In genomic region chr3:40680685-40681657, GRCh38 we compare ENCODE assay signal across 19 cellular contexts.
DNase-seq lines count a peak whose midpoint lies in the region; ATAC-seq, FAIRE-seq and TF ChIP-seq lines count a peak whose summit lies in the region.
"Had no signal": no experiment of that assay in that cellular context is flagged by ENCODE, and none has a peak within 500 bp of the region (broad histone marks: within the 10 kb centered on the region; RNA-seq: fewer than 3 reads in every experiment).

No MANE protein-coding gene starts in this region.

- 0% methylated on average over 3 of the region's 3 CpGs for WGBS in K562 (ENCODE audit: insufficient coverage, low coverage, missing lambda C conversion rate)

- H3K4me1 ChIP-seq in K562 (replicated peaks in 1 of 2; ENCODE audit: control insufficient read depth in 2 of 2, insufficient read depth in 2 of 2, low read length in 2 of 2) = no peaks in the 10 kb centered on the region
- H3K4me1 ChIP-seq in neuron (ENCODE audit: insufficient read depth, low read length) = peaks cover 7% of the 10 kb centered on the region
- no peaks in the 10 kb centered on the region for H3K4me1 ChIP-seq in lower lobe of right lung
- H3K4me1 ChIP-seq: parathyroid adenoma had no signal

- no peak overlapping the region for H3K9ac ChIP-seq in K562 (ENCODE audit: insufficient read depth in 1 of 2, low read depth in 2 of 2, low read length in 2 of 2)
- H3K9ac ChIP-seq: parathyroid adenoma had no signal

- no TSS peak for BruUV-seq in K562 (replicated peaks; lab: Mats Ljungman, UMichigan)

- no peak for TF ChIP-seq CTCF in K562 (IDR thresholded peaks at IDR 0.05 in 2 of 3, conservative IDR thresholded peaks at IDR 0.05 in 1 of 3; ENCODE audit: insufficient read depth in 2 of 3, low read depth in 1 of 3, low read length in 3 of 3)
- no peak for TF ChIP-seq CTCF in lower lobe of right lung (IDR thresholded peaks at IDR 0.05)

- in situ Hi-C loops in K562 (cut with MboI) = no loop called here

- H2AFZ ChIP-seq in K562 (ENCODE audit: low read depth, low read length) (no peak overlapping the region), neuron (ENCODE audit: low read depth, low read length) (peak overlapping the region; percentile 22)
- H2AFZ ChIP-seq: parathyroid adenoma had no signal

- H3K36me3 Mint-ChIP-seq in activated T-helper 2 cell treated with anti-CD3 and anti-CD28 coated beads, Interferon-gamma antibody, Interleukin-2, Interleukin-4, amounts not matched to agents 10 μg/mL and 5 μg/mL and 100 μg/mL, durations not matched to agents 14 hours and 24 hours and 36 hours (ENCODE audit: low read depth) = no peaks in the 10 kb centered on the region
- H3K36me3 Mint-ChIP-seq: stimulated activated effector memory CD8-positive, alpha-beta T cell treated with anti-CD3 and anti-CD28 coated beads, Interleukin-12 subunit alpha, Interleukin-12 subunit beta, amount 100 ng/mL, for 72 hours; type B pancreatic cell had no signal

- peaks cover 6% of the 10 kb centered on the region for H3K27me3 Mint-ChIP-seq in activated T-helper 2 cell treated with anti-CD3 and anti-CD28 coated beads, Interferon-gamma antibody, Interleukin-2, Interleukin-4, amounts not matched to agents 10 μg/mL and 5 μg/mL and 100 μg/mL, durations not matched to agents 14 hours and 24 hours and 36 hours (ENCODE audit: low read depth)
- H3K27me3 Mint-ChIP-seq: type B pancreatic cell had no signal

- no peaks in the 10 kb centered on the region for H3K9me3 Mint-ChIP-seq in activated T-helper 2 cell treated with anti-CD3 and anti-CD28 coated beads, Interferon-gamma antibody, Interleukin-2, Interleukin-4, amounts not matched to agents 10 μg/mL and 5 μg/mL and 100 μg/mL, durations not matched to agents 14 hours and 24 hours and 36 hours
- H3K9me3 Mint-ChIP-seq: stimulated activated effector memory CD8-positive, alpha-beta T cell treated with anti-CD3 and anti-CD28 coated beads, Interleukin-12 subunit alpha, Interleukin-12 subunit beta, amount 100 ng/mL, for 72 hours; type B pancreatic cell had no signal

- H3K27me3 ChIP-seq in K562 (ENCODE audit: control insufficient read depth in 2 of 2, insufficient read depth in 2 of 2, low read length in 2 of 2) (no peaks in the 10 kb centered on the region; a peak in 1 of 5 replicates), neuron (ENCODE audit: insufficient read depth, low read length) (no peaks in the 10 kb centered on the region), lower lobe of right lung (ENCODE audit: low read depth) (no peaks in the 10 kb centered on the region)

- ATAC-seq in GM19351 (IDR thresholded peaks at IDR 0.05; ENCODE audit: unreplicated experiment) = peak; percentile 75
- ATAC-seq in HG02884 (IDR thresholded peaks at IDR 0.05; ENCODE audit: unreplicated experiment) = peak; percentile 52
- no peak for ATAC-seq in K562
- no peak for ATAC-seq in lower lobe of right lung
- no peak for ATAC-seq in GM21619 (IDR thresholded peaks at IDR 0.05; ENCODE audit: unreplicated experiment)
- ATAC-seq: PC-3 had no signal

- CTCF ChIA-PET in K562 (lab: Yijun Ruan, JAX; ENCODE audit: low intra/inter-chr PET ratio) = no interaction called here

- no peaks in the 10 kb centered on the region for H3K4me1 Mint-ChIP-seq in activated T-helper 2 cell treated with anti-CD3 and anti-CD28 coated beads, Interferon-gamma antibody, Interleukin-2, Interleukin-4, amounts not matched to agents 10 μg/mL and 5 μg/mL and 100 μg/mL, durations not matched to agents 14 hours and 24 hours and 36 hours (ENCODE audit: low read depth)
- H3K4me1 Mint-ChIP-seq: stimulated activated effector memory CD8-positive, alpha-beta T cell treated with anti-CD3 and anti-CD28 coated beads, Interleukin-12 subunit alpha, Interleukin-12 subunit beta, amount 100 ng/mL, for 72 hours had no signal

- no peak overlapping the region for H3K4me2 ChIP-seq in K562 (ENCODE audit: insufficient read depth, low read length)
- H3K4me2 ChIP-seq: smooth muscle cell had no signal

- no peaks in the 10 kb centered on the region for H3K9me3 ChIP-seq in K562 (replicated peaks; ENCODE audit: control insufficient read depth, insufficient read depth, low read depth, low read length)
- H3K9me3 ChIP-seq in neuron (ENCODE audit: low read length) = no peaks in the 10 kb centered on the region
- no peaks in the 10 kb centered on the region for H3K9me3 ChIP-seq in lower lobe of right lung

- intact Hi-C loops in K562 (cut with micrococcal nuclease) (no loop called here), lower lobe of right lung (cut with DNase I) (no loop called here)
- intact Hi-C loops in activated T-helper 2 cell treated with anti-CD3 and anti-CD28 coated beads, Interferon-gamma antibody, Interleukin-2, Interleukin-4, amounts not matched to agents 10 μg/mL and 5 μg/mL and 100 μg/mL, durations not matched to agents 14 hours and 24 hours and 36 hours (cut with micrococcal nuclease) = no loop called here

- H3K36me3 ChIP-seq in K562 (ENCODE audit: control insufficient read depth, insufficient read depth, low read length) = no peaks in the 10 kb centered on the region
- no peaks in the 10 kb centered on the region for H3K36me3 ChIP-seq in neuron (ENCODE audit: insufficient read depth, low read length)
- no peaks in the 10 kb centered on the region for H3K36me3 ChIP-seq in lower lobe of right lung

- H3K27ac ChIP-seq in K562 (ENCODE audit: extremely low read depth, low read depth, low read length) (no peak overlapping the region), lower lobe of right lung (no peak overlapping the region)
- H3K27ac ChIP-seq: C4-2B, HL-60, parathyroid adenoma had no signal

- H3K4me3 Mint-ChIP-seq in activated T-helper 2 cell treated with anti-CD3 and anti-CD28 coated beads, Interferon-gamma antibody, Interleukin-2, Interleukin-4, amounts not matched to agents 10 μg/mL and 5 μg/mL and 100 μg/mL, durations not matched to agents 14 hours and 24 hours and 36 hours (ENCODE audit: low read depth) = no peak overlapping the region
- H3K4me3 Mint-ChIP-seq: stimulated activated effector memory CD8-positive, alpha-beta T cell treated with anti-CD3 and anti-CD28 coated beads, Interleukin-12 subunit alpha, Interleukin-12 subunit beta, amount 100 ng/mL, for 72 hours; type B pancreatic cell had no signal

- no peak overlapping the region for H3K4me3 ChIP-seq in K562
- no peak overlapping the region for H3K4me3 ChIP-seq in neuron (ENCODE audit: low read length)
- no peak overlapping the region for H3K4me3 ChIP-seq in lower lobe of right lung
- H3K4me3 ChIP-seq: smooth muscle cell had no signal

- H3K9me1 ChIP-seq in K562 (ENCODE audit: control insufficient read depth, insufficient read depth, low read length) = no peaks in the 10 kb centered on the region

- POLR2A ChIA-PET in K562 (lab: Yijun Ruan, JAX) = interaction anchor here (0.7 kb wide), 1 partner anchor 50 kb away, joined by 3 read pairs; no protein-coding TSS in a partner anchor

- no peak overlapping the region for H3K27ac Mint-ChIP-seq in activated T-helper 2 cell treated with anti-CD3 and anti-CD28 coated beads, Interferon-gamma antibody, Interleukin-2, Interleukin-4, amounts not matched to agents 10 μg/mL and 5 μg/mL and 100 μg/mL, durations not matched to agents 14 hours and 24 hours and 36 hours
- H3K27ac Mint-ChIP-seq: stimulated activated effector memory CD8-positive, alpha-beta T cell treated with anti-CD3 and anti-CD28 coated beads, Interleukin-12 subunit alpha, Interleukin-12 subunit beta, amount 100 ng/mL, for 72 hours; type B pancreatic cell had no signal

- no peak for TF ChIP-seq POLR2A in K562 (conservative IDR thresholded peaks at IDR 0.05)

- no peaks in the 10 kb centered on the region for H3K79me2 ChIP-seq in K562 (ENCODE audit: control insufficient read depth, insufficient read depth, low read length)
- H3K79me2 ChIP-seq: parathyroid adenoma had no signal

- no peak for FAIRE-seq in K562 (lab: Jason Lieb, UNC)
- FAIRE-seq: colon had no signal

- TF ChIP-seq EP300 in K562 (IDR thresholded peaks at IDR 0.05; ENCODE audit: low read length) = no peak

- H4K20me1 ChIP-seq in K562 (replicated peaks; ENCODE audit: control insufficient read depth, insufficient read depth, low read length) = no peaks in the 10 kb centered on the region

- DNase-seq in K562 (ENCODE audit: extremely low read depth in 1 of 4, low spot score in 3 of 4) (no peak), lower lobe of right lung (no peak), activated gamma-delta T cell (lab: John Stamatoyannopoulos, UW) (no peak)
- no peak for DNase-seq in activated T-helper 2 cell treated with anti-CD3 and anti-CD28 coated beads, Interferon-gamma antibody, Interleukin-2, Interleukin-4, amounts not matched to agents 10 μg/mL and 5 μg/mL and 100 μg/mL, durations not matched to agents 14 hours and 24 hours and 36 hours (ENCODE audit: low spot score)
- DNase-seq: activated gamma-delta T cell treated with Interleukin-2 at 50 U/mL for 16 hours, DMS53, KBM-7, PC-3 had no signal

- no peak for TF ChIP-seq RAD21 in K562 (CRISPR knock-in tag; conservative IDR thresholded peaks at IDR 0.05 in 1 of 2, IDR thresholded peaks at IDR 0.05 in 1 of 2)

TF ChIP-seq in K562, 482 proteins besides CTCF, POLR2A, EP300 and RAD21:
- no peak for TF ChIP-seq ZNF589 (CRISPR knock-in tag; IDR thresholded peaks at IDR 0.05; ENCODE audit: low read depth)
- TF ChIP-seq SPI1 (IDR thresholded peaks at IDR 0.05; ENCODE audit: borderline replicate concordance, low read depth, low read length) = 0 out of 2 replicates have a peak, but pooled peaks have one; percentile 14
TF ChIP-seq in K562: peak in this region for 1.

Comparison
In these comparisons a context has a peak if more than half of its experiments do, and no peak if none do; other contexts are left out.
1. ATAC-seq: peak in GM19351 (single experiment) and HG02884 (single experiment); none in K562 (single experiment), lower lobe of right lung (0 of 2) and GM21619 (single experiment).